30 cellular contexts compared by ENCODE assay signal in genomic region chr9:92663126-92663525, GRCh38.
"Had no signal": no experiment of that assay in that cellular context is flagged by ENCODE, and none has a peak within 500 bp of the region (broad histone marks: within the 10 kb centered on the region; RNA-seq: fewer than 3 reads in every experiment).

No MANE protein-coding gene starts in this region.

- H3K27me3 ChIP-seq: breast epithelium, dorsolateral prefrontal cortex, ovary, sigmoid colon, testis, upper lobe of left lung had no signal

- H3K4me3 Mint-ChIP-seq: activated CD4-positive, alpha-beta memory T cell treated with anti-CD3 and anti-CD28 coated beads for 36 hours; activated CD4-positive, alpha-beta T cell treated with anti-CD3 and anti-CD28 coated beads, Interleukin-2, amount 10 ng/mL, durations not matched to agents 24 days and 14 days; nephron progenitor cell had no signal

- H3K4me3 ChIP-seq: breast epithelium, coronary artery, dorsolateral prefrontal cortex, mucosa of descending colon, ovary, prostate gland, sigmoid colon, testis, upper lobe of left lung had no signal

- H3K27me3 Mint-ChIP-seq: activated CD4-positive, alpha-beta memory T cell treated with anti-CD3 and anti-CD28 coated beads for 36 hours; activated CD4-positive, alpha-beta T cell treated with anti-CD3 and anti-CD28 coated beads, Interleukin-2, amount 10 ng/mL, durations not matched to agents 24 days and 14 days had no signal

- H3K36me3 ChIP-seq: breast epithelium, ovary, prostate gland had no signal

- H3K27ac ChIP-seq: breast epithelium, coronary artery, ovary, prostate gland, sigmoid colon, testis, upper lobe of left lung had no signal

- H3K9me3 ChIP-seq: breast epithelium, mucosa of descending colon, ovary, prostate gland, sigmoid colon, testis, upper lobe of left lung had no signal

- ATAC-seq: left cardiac atrium, left ventricle myocardium superior, mucosa of descending colon, SK-N-SH treated with all-trans-retinoic acid at 6 μM for 48 hours had no signal

- DNase-seq: activated CD4-positive, alpha-beta memory T cell treated with anti-CD3 and anti-CD28 coated beads for 36 hours; activated CD4-positive, alpha-beta T cell treated with anti-CD3 and anti-CD28 coated beads, Interleukin-2, amount 10 ng/mL, durations not matched to agents 24 days and 14 days; activated CD4-positive, CD25-positive, alpha-beta regulatory T cell treated with anti-CD3 and anti-CD28 coated beads, Interleukin-2, amount 50 U/mL, for 72 hours; activated gamma-delta T cell treated with Interleukin-2 at 50 U/mL for 16 hours; activated naive CD4-positive, alpha-beta T cell treated with anti-CD3 and anti-CD28 coated beads, Interleukin-2, amount 50 U/mL, for 16 hours; cerebellar nuclear complex; dorsolateral prefrontal cortex; effector memory CD4-positive, alpha-beta T cell; erythroblast; head of caudate nucleus; hippocampal formation; left cardiac atrium; left ventricle myocardium superior; mucosa of descending colon; nephron progenitor cell; retina; sigmoid colon; small intestine; stimulated activated CD4-positive, alpha-beta T cell treated with anti-CD3 and anti-CD28 coated beads, Interleukin-1b, Interleukin-23, amount 100 ng/mL, for 48 hours; stimulated activated CD4-positive, alpha-beta T cell treated with anti-CD3 and anti-CD28 coated beads, Interleukin-4, amount 100 ng/mL, for 4 hours; stimulated activated CD8-positive, alpha-beta memory T cell treated with anti-CD3 and anti-CD28 coated beads, Interleukin-4, amount 100 ng/mL, for 48 hours; stimulated activated naive CD4-positive, alpha-beta T cell; T-helper 2 cell; testis; upper lobe of left lung had no signal

- H3K27ac Mint-ChIP-seq: activated CD4-positive, alpha-beta memory T cell treated with anti-CD3 and anti-CD28 coated beads for 36 hours had no signal

- H3K9me3 Mint-ChIP-seq: activated CD4-positive, alpha-beta memory T cell treated with anti-CD3 and anti-CD28 coated beads for 36 hours; activated CD4-positive, alpha-beta T cell treated with anti-CD3 and anti-CD28 coated beads, Interleukin-2, amount 10 ng/mL, durations not matched to agents 24 days and 14 days; nephron progenitor cell had no signal
